ENCODE assay signal across 16 cellular contexts in the genomic region with DNA sequence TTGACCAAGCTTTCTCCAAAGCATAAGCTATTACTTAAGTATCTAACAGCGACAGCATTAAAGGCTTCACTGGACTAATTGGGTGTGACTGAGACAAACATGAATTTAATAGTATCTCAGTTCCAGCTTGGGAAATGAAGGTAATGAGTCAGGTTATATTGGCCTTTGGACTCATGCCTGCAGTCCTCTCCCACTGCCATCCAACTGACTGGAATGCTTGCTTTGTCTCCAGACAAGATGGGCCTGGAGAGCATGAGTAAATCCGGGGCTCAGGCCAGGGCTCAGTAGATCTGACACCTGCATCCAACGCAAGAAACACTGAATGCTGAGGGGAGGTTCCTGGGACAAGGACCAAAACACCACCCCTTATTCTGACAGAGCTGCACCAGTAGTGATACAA.
DNase-seq lines count a peak whose midpoint lies in the region; ATAC-seq and TF ChIP-seq lines count a peak whose summit lies in the region.
"Had no signal": no experiment of that assay in that cellular context is flagged by ENCODE, and none has a peak within 500 bp of the region (broad histone marks: within the 10 kb centered on the region; RNA-seq: fewer than 3 reads in every experiment).

No MANE protein-coding gene starts in this region.

- H3K79me2 ChIP-seq in hepatocyte = no peaks in the 10 kb centered on the region

- H3K27me3 Mint-ChIP-seq in activated naive CD4-positive, alpha-beta T cell treated with anti-CD3 and anti-CD28 coated beads, Interleukin-2, amount 10 ng/mL, durations not matched to agents 7 days and 5 days = no peaks in the 10 kb centered on the region
- H3K27me3 Mint-ChIP-seq: activated CD4-positive, alpha-beta memory T cell treated with anti-CD3 and anti-CD28 coated beads for 36 hours had no signal

- WGBS in right cardiac atrium = 66% methylated on average over 3 of the region's 3 CpGs
- 50% methylated on average over 3 of the region's 3 CpGs for WGBS in hepatocyte (ENCODE audit: low lambda C conversion rate, missing lambda C conversion rate)

- CTCF ChIA-PET in activated naive CD4-positive, alpha-beta T cell treated with anti-CD3 and anti-CD28 coated beads, Interleukin-2, amount 10 ng/mL, durations not matched to agents 7 days and 5 days (lab: Charles Lee) = no interaction called here

- H3K27ac ChIP-seq in right cardiac atrium (ENCODE audit: low read length) = no peak overlapping the region
- no peak overlapping the region for H3K27ac ChIP-seq in RWPE2 (ENCODE audit: poor library complexity, severe bottlenecking)
- no peak overlapping the region for H3K27ac ChIP-seq in hepatocyte
- no peak overlapping the region for H3K27ac ChIP-seq in vagina
- H3K27ac ChIP-seq: sigmoid colon, thoracic aorta had no signal

- peaks cover 9% of the 10 kb centered on the region for H3K9me3 Mint-ChIP-seq in activated naive CD4-positive, alpha-beta T cell treated with anti-CD3 and anti-CD28 coated beads, Interleukin-2, amount 10 ng/mL, durations not matched to agents 7 days and 5 days
- H3K9me3 Mint-ChIP-seq: activated CD4-positive, alpha-beta memory T cell treated with anti-CD3 and anti-CD28 coated beads for 36 hours had no signal

- no peaks in the 10 kb centered on the region for H3K9me2 ChIP-seq in hepatocyte (replicated peaks; ENCODE audit: insufficient read depth)

- no peak for TF ChIP-seq POLR2A in vagina (IDR thresholded peaks at IDR 0.05)

- intact Hi-C loops in Right ventricle myocardium inferior (cut with DNase I) (no loop called here), right cardiac atrium (cut with DNase I) (no loop called here), vagina (cut with DNase I) (no loop called here)

- no peaks in the 10 kb centered on the region for H3K4me1 ChIP-seq in right cardiac atrium (ENCODE audit: control insufficient read depth, insufficient read depth, low read length)
- H3K4me1 ChIP-seq in RWPE2 (ENCODE audit: insufficient read depth, poor library complexity, severe bottlenecking) = no peaks in the 10 kb centered on the region
- peaks cover 3% of the 10 kb centered on the region for H3K4me1 ChIP-seq in hepatocyte (ENCODE audit: insufficient read depth)
- H3K4me1 ChIP-seq in vagina = no peaks in the 10 kb centered on the region

- no peak overlapping the region for H3K27ac Mint-ChIP-seq in activated naive CD4-positive, alpha-beta T cell treated with anti-CD3 and anti-CD28 coated beads, Interleukin-2, amount 10 ng/mL, durations not matched to agents 7 days and 5 days
- H3K27ac Mint-ChIP-seq: activated CD4-positive, alpha-beta memory T cell treated with anti-CD3 and anti-CD28 coated beads for 36 hours had no signal

- no peak overlapping the region for H3K4me3 ChIP-seq in right cardiac atrium (ENCODE audit: low read length)
- H3K4me3 ChIP-seq in RWPE2 (ENCODE audit: severe bottlenecking) = no peak overlapping the region
- no peak overlapping the region for H3K4me3 ChIP-seq in hepatocyte
- H3K4me3 ChIP-seq in vagina = no peak overlapping the region
- H3K4me3 ChIP-seq: K562, sigmoid colon, thoracic aorta had no signal

- peak; percentile 26 for ATAC-seq in Right ventricle myocardium inferior
- ATAC-seq in right cardiac atrium = no peak
- 0 out of 3 replicates have a peak, but pooled peaks have one; percentile 25 for ATAC-seq in RWPE2 (ENCODE audit: low read depth)
- ATAC-seq in GM19023 (IDR thresholded peaks at IDR 0.05; ENCODE audit: unreplicated experiment) = no peak
- ATAC-seq in GM18498 (IDR thresholded peaks at IDR 0.05; ENCODE audit: unreplicated experiment) = no peak
- ATAC-seq: K562 had no signal

- H3K36me3 Mint-ChIP-seq in activated naive CD4-positive, alpha-beta T cell treated with anti-CD3 and anti-CD28 coated beads, Interleukin-2, amount 10 ng/mL, durations not matched to agents 7 days and 5 days = no peaks in the 10 kb centered on the region
- H3K36me3 Mint-ChIP-seq: activated CD4-positive, alpha-beta memory T cell treated with anti-CD3 and anti-CD28 coated beads for 36 hours had no signal

- no peaks in the 10 kb centered on the region for H4K20me1 ChIP-seq in hepatocyte (ENCODE audit: insufficient read depth, poor library complexity, severe bottlenecking)

- H3K4me2 ChIP-seq in hepatocyte = no peak overlapping the region

- H3K27me3 ChIP-seq in right cardiac atrium (ENCODE audit: control insufficient read depth, insufficient read depth) (no peaks in the 10 kb centered on the region), RWPE2 (ENCODE audit: insufficient read depth, poor library complexity, severe bottlenecking) (no peaks in the 10 kb centered on the region), hepatocyte (no peaks in the 10 kb centered on the region), vagina (no peaks in the 10 kb centered on the region)
- H3K27me3 ChIP-seq: sigmoid colon had no signal

- TF ChIP-seq CTCF in RWPE2 (IDR thresholded peaks at IDR 0.05; ENCODE audit: poor library complexity, severe bottlenecking) = no peak
- no peak for TF ChIP-seq CTCF in hepatocyte (IDR thresholded peaks at IDR 0.05; ENCODE audit: poor library complexity)
- no peak for TF ChIP-seq CTCF in vagina (IDR thresholded peaks at IDR 0.05)

- no peak overlapping the region for H2AFZ ChIP-seq in hepatocyte

- H3K4me1 Mint-ChIP-seq in activated naive CD4-positive, alpha-beta T cell treated with anti-CD3 and anti-CD28 coated beads, Interleukin-2, amount 10 ng/mL, durations not matched to agents 7 days and 5 days = no peaks in the 10 kb centered on the region

- no peak for DNase-seq in Right ventricle myocardium inferior (ENCODE audit: missing footprints)
- DNase-seq in right cardiac atrium = no peak
- DNase-seq in RWPE2 (ENCODE audit: low spot score) = no peak
- peak; percentile 51 for DNase-seq in hepatocyte (ENCODE audit: low spot score)
- no peak for DNase-seq in activated naive CD4-positive, alpha-beta T cell treated with anti-CD3 and anti-CD28 coated beads, Interleukin-2, amount 10 ng/mL, durations not matched to agents 7 days and 5 days
- DNase-seq in vagina (ENCODE audit: extremely low spot score in 2 of 2) = no peak
- DNase-seq: 8988T; activated CD4-positive, alpha-beta memory T cell treated with anti-CD3 and anti-CD28 coated beads for 36 hours; activated T-cell treated with anti-CD3 and anti-CD28 coated beads, Interleukin-2, amount 50 U/mL, for 48 hours; mesenchymal stem cell; sigmoid colon; stimulated activated CD4-positive, alpha-beta T cell treated with anti-CD3 and anti-CD28 coated beads, Interleukin-2, amount 100 ng/mL, for 48 hours had no signal

- H3K36me3 ChIP-seq in RWPE2 (ENCODE audit: low read depth) (no peaks in the 10 kb centered on the region), hepatocyte (replicated peaks; ENCODE audit: insufficient read depth, low read depth) (no peaks in the 10 kb centered on the region), vagina (no peaks in the 10 kb centered on the region)
- H3K36me3 ChIP-seq: sigmoid colon, thoracic aorta had no signal

- H3K9me3 ChIP-seq in right cardiac atrium (ENCODE audit: control insufficient read depth, low read length) (no peaks in the 10 kb centered on the region), RWPE2 (ENCODE audit: severe bottlenecking) (no peaks in the 10 kb centered on the region), hepatocyte (ENCODE audit: low read depth) (no peaks in the 10 kb centered on the region), vagina (no peaks in the 10 kb centered on the region)
- H3K9me3 ChIP-seq: sigmoid colon, thoracic aorta had no signal

- no peak overlapping the region for H3K4me3 Mint-ChIP-seq in activated naive CD4-positive, alpha-beta T cell treated with anti-CD3 and anti-CD28 coated beads, Interleukin-2, amount 10 ng/mL, durations not matched to agents 7 days and 5 days
- H3K4me3 Mint-ChIP-seq: activated CD4-positive, alpha-beta memory T cell treated with anti-CD3 and anti-CD28 coated beads for 36 hours had no signal

Comparison
In these comparisons a context has a peak if more than half of its experiments do, and no peak if none do; other contexts are left out.
1. ATAC-seq: peak in Right ventricle myocardium inferior (single experiment) and RWPE2 (single experiment); none in right cardiac atrium (0 of 2), GM19023 (single experiment) and GM18498 (single experiment).